Comparison of ENCODE assay signal across 9 cellular contexts in genomic region chr4:185597532-185598188, GRCh38.
DNase-seq lines count a peak whose midpoint lies in the region; ATAC-seq and TF ChIP-seq lines count a peak whose summit lies in the region.
"Had no signal": no experiment of that assay in that cellular context is flagged by ENCODE, and none has a peak within 500 bp of the region (broad histone marks: within the 10 kb centered on the region; RNA-seq: fewer than 3 reads in every experiment).

No MANE protein-coding gene starts in this region.

- no peaks in the 10 kb centered on the region for H3K9me3 Mint-ChIP-seq in glutamatergic neuron (ENCODE audit: unreplicated experiment)
- H3K9me3 Mint-ChIP-seq: T-helper 1 cell treated with Interleukin-12 subunit alpha and Interleukin-12 subunit beta and Interleukin-4 antibody, amounts not matched to agents 30 μg/mL and 1 μg/mL, for 36 hours had no signal

- TF ChIP-seq CTCF in glutamatergic neuron (IDR thresholded peaks at IDR 0.05; ENCODE audit: partially characterized antibody, unreplicated experiment), result peak; percentile 97

- no peak overlapping the region for H3K4me3 ChIP-seq in SK-N-MC

- H3K27me3 Mint-ChIP-seq in glutamatergic neuron (ENCODE audit: unreplicated experiment), result no peaks in the 10 kb centered on the region

- H3K9ac ChIP-seq in SK-N-MC (ENCODE audit: insufficient read length), result no peak overlapping the region

- H3K27ac Mint-ChIP-seq in glutamatergic neuron (ENCODE audit: unreplicated experiment), result no peak overlapping the region
- H3K27ac Mint-ChIP-seq: T-helper 1 cell treated with Interleukin-12 subunit alpha and Interleukin-12 subunit beta and Interleukin-4 antibody, amounts not matched to agents 30 μg/mL and 1 μg/mL, for 36 hours had no signal

- H3K27ac ChIP-seq in SK-N-MC, result no peak overlapping the region

- no peaks in the 10 kb centered on the region for H3K36me3 ChIP-seq in SK-N-MC (ENCODE audit: insufficient read depth, low read length)

- no peak overlapping the region for H3K4me3 Mint-ChIP-seq in glutamatergic neuron (ENCODE audit: unreplicated experiment)
- H3K4me3 Mint-ChIP-seq: T-helper 1 cell treated with Interleukin-12 subunit alpha and Interleukin-12 subunit beta and Interleukin-4 antibody, amounts not matched to agents 30 μg/mL and 1 μg/mL, for 36 hours had no signal

- peaks cover 17% of the 10 kb centered on the region for H3K4me1 Mint-ChIP-seq in glutamatergic neuron (ENCODE audit: low read depth, unreplicated experiment)

- H3K36me3 Mint-ChIP-seq in glutamatergic neuron (ENCODE audit: unreplicated experiment), result no peaks in the 10 kb centered on the region

- H3K9me3 ChIP-seq in SK-N-MC (ENCODE audit: low read depth, low read length), result no peaks in the 10 kb centered on the region

- ATAC-seq in GM21423 (IDR thresholded peaks at IDR 0.05; ENCODE audit: unreplicated experiment), result peak; percentile 84

- intact Hi-C loops in posterior cingulate gyrus (cut with DNase I), result loop anchor here (1.0 to 10.0 kb wide), 2 partner anchors 63 to 126 kb away; partner anchors contain the start of genes CCDC110 and PDLIM3

- DNase-seq in COLO668 (lab: John Stamatoyannopoulos, UW; ENCODE audit: unreplicated experiment) (peak; percentile 66), Kasumi-1 (lab: John Stamatoyannopoulos, UW) (peak; percentile 58 to 75), SK-N-MC (ENCODE audit: low read depth, low spot score) (peak; percentile 53), glutamatergic neuron (peak; percentile 83), posterior cingulate gyrus (peak; percentile 43 to 95 (median 79)), ureter (ENCODE audit: low spot score) (peak; percentile 76)
- peak; percentile 64 for DNase-seq in activated naive CD4-positive, alpha-beta T cell treated with anti-CD3 and anti-CD28 coated beads, Interleukin-2, amount 50 U/mL, for 16 hours
